Comparison of ENCODE assay signal across 8 cellular contexts in genomic region chr9:130171226-130172148, GRCh38. TPM values are rescaled to one million over a fixed set of nuclear protein-coding genes. Genes with fewer than 3 reads are reported as not detected.
A peak's percentile ranks its signal among the peaks of the same experiment; 100 is the strongest.
DNase-seq lines count a peak whose midpoint lies in the region; ATAC-seq and TF ChIP-seq lines count a peak whose summit lies in the region.

No MANE protein-coding gene starts in this region.

- CTCF ChIA-PET in Panc1 (lab: Charles Lee), result no interaction called here

- no TSS peak for BruUV-seq in Panc1 (replicated peaks; lab: Mats Ljungman, UMichigan)

- H3K27me3 ChIP-seq in Panc1 (ENCODE audit: control insufficient read depth, insufficient read depth, low read length), result no peaks in the 10 kb centered on the region
- H3K27me3 ChIP-seq in neuron (ENCODE audit: insufficient read depth, low read length), result no peaks in the 10 kb centered on the region
- H3K27me3 ChIP-seq in body of pancreas, result no peaks in the 10 kb centered on the region

- no peak for TF ChIP-seq POLR2A in body of pancreas (IDR thresholded peaks at IDR 0.05)

- TF ChIP-seq CTCF in C4-2B (conservative IDR thresholded peaks at IDR 0.05) (no peak), Panc1 (IDR thresholded peaks at IDR 0.05) (no peak), body of pancreas (IDR thresholded peaks at IDR 0.05) (no peak)

- DNase-seq in Panc1 (ENCODE audit: low read depth, low spot score) (no peak), epithelial cell of prostate (ENCODE audit: low read depth, low spot score) (no peak), body of pancreas (no peak)

- H3K36me3 ChIP-seq in Panc1 (ENCODE audit: control insufficient read depth, insufficient read depth, low read length) (no peaks in the 10 kb centered on the region; the same call in 1 of the 2 replicates), neuron (ENCODE audit: insufficient read depth, low read length) (no peaks in the 10 kb centered on the region), body of pancreas (replicated peaks in 1 of 2; ENCODE audit: insufficient read depth in 1 of 2, low read depth in 2 of 2) (no peaks in the 10 kb centered on the region)

- H3K4me3 ChIP-seq in Panc1 (ENCODE audit: low read depth in 2 of 2, low read length in 2 of 2), result peak overlapping the region; percentile 45 to 51
- peak overlapping the region; percentile 40 for H3K4me3 ChIP-seq in neuron (ENCODE audit: low read length)
- no peak overlapping the region for H3K4me3 ChIP-seq in body of pancreas

- peak overlapping the region; percentile 80 for H2AFZ ChIP-seq in neuron (ENCODE audit: low read depth, low read length)

- in situ Hi-C loops in Panc1 (cut with HindIII; ENCODE audit: low pct_unique_long_range_greater_than_20kb, low sequenced_read_pairs), result no loop called here

- intact Hi-C loops in Panc1 (cut with micrococcal nuclease; ENCODE audit: unreplicated experiment) (no loop called here), body of pancreas (cut with DNase I) (no loop called here)

- H3K27ac ChIP-seq in C4-2B, result peak overlapping the region; percentile 72
- H3K27ac ChIP-seq in Panc1 (ENCODE audit: low read length), result peak overlapping the region; percentile 39; the same call in 1 of the 2 replicates
- peak overlapping the region; percentile 18 for H3K27ac ChIP-seq in epithelial cell of prostate
- H3K27ac ChIP-seq in body of pancreas, result no peak overlapping the region

- 37 to 71% methylated on average over 12 to 41 of the region's 45 CpGs for WGBS in body of pancreas, 2 donors

- POLR2A ChIA-PET in Panc1 (lab: Charles Lee), result interaction anchor here (0.6 kb wide), 1 partner anchor 72 kb away, joined by 3 read pairs; no protein-coding TSS in a partner anchor

- H3K4me1 ChIP-seq in Panc1 (ENCODE audit: control insufficient read depth, insufficient read depth, low read length) (no peaks in the 10 kb centered on the region), neuron (ENCODE audit: insufficient read depth, low read length) (peaks cover 16% of the 10 kb centered on the region), body of pancreas (peaks cover 18% of the 10 kb centered on the region)

- peak; percentile 50 for ATAC-seq in Panc1
- no peak for ATAC-seq in GM18870 (IDR thresholded peaks at IDR 0.05; ENCODE audit: unreplicated experiment)
- no peak for ATAC-seq in HG02870 (IDR thresholded peaks at IDR 0.05; ENCODE audit: unreplicated experiment)
- no peak for ATAC-seq in body of pancreas
- no peak for ATAC-seq in HG03045 (IDR thresholded peaks at IDR 0.05; ENCODE audit: unreplicated experiment)

- no peaks in the 10 kb centered on the region for H3K9me3 ChIP-seq in Panc1 (ENCODE audit: control insufficient read depth, insufficient read depth, low read depth, low read length)
- H3K9me3 ChIP-seq in neuron (ENCODE audit: low read length), result no peaks in the 10 kb centered on the region
- no peaks in the 10 kb centered on the region for H3K9me3 ChIP-seq in body of pancreas

RNA-seq across cellular contexts. Expression of gene NCS1, which starts 0.7 kb away (rescaled TPM):
- total RNA-seq in Panc1 (2021; ENCODE audit: unreplicated experiment) (31.6 TPM), body of pancreas (1 to 10 TPM; 3.9 to 4.3 TPM)
- 17.2 TPM for polyA plus RNA-seq in Panc1 (2012; ENCODE audit: insufficient read length)

Comparison
In these comparisons a context has a peak if more than half of its experiments do, and no peak if none do; other contexts are left out.
1. H3K27ac ChIP-seq: peak in C4-2B (single experiment), Panc1 (single experiment) and epithelial cell of prostate (single experiment); none in body of pancreas (0 of 4).
2. H3K4me3 ChIP-seq: peak in Panc1 (2 of 2) and neuron (single experiment); none in body of pancreas (0 of 2).